In genomic region chr3:157905885-157906284, GRCh38 we compare ENCODE assay signal across 30 cellular contexts.
DNase-seq lines count a peak whose midpoint lies in the region; ATAC-seq, FAIRE-seq and TF ChIP-seq lines count a peak whose summit lies in the region.
"Had no signal": no experiment of that assay in that cellular context is flagged by ENCODE, and none has a peak within 500 bp of the region (broad histone marks: within the 10 kb centered on the region; RNA-seq: fewer than 3 reads in every experiment).

No MANE protein-coding gene starts in this region.

- no peaks in the 10 kb centered on the region for H3K27me3 ChIP-seq in GM23338 (ENCODE audit: insufficient read depth)
- no peaks in the 10 kb centered on the region for H3K27me3 ChIP-seq in K562 (ENCODE audit: control insufficient read depth in 2 of 2, insufficient read depth in 2 of 2, low read length in 2 of 2)
- H3K27me3 ChIP-seq: BE2C; BLaER1; BLaER1 treated with 17β-estradiol and CSF1 and Interleukin-3, amounts not matched to agents 10 nM and 100 nM had no signal

- peaks cover 4% of the 10 kb centered on the region; the same call in 1 of the 3 replicates for H3K9me3 Mint-ChIP-seq in GM23338
- peaks cover 16% of the 10 kb centered on the region for H3K9me3 Mint-ChIP-seq in activated naive CD8-positive, alpha-beta T cell treated with anti-CD3 and anti-CD28 coated beads for 36 hours

- TF ChIP-seq POLR2A in K562 (conservative IDR thresholded peaks at IDR 0.05), result no peak

- H3K27me3 Mint-ChIP-seq in GM23338 (ENCODE audit: insufficient read depth, low read depth, poor library complexity), result peaks cover 2% of the 10 kb centered on the region
- no peaks in the 10 kb centered on the region for H3K27me3 Mint-ChIP-seq in activated naive CD8-positive, alpha-beta T cell treated with anti-CD3 and anti-CD28 coated beads for 36 hours
- H3K27me3 Mint-ChIP-seq: B cell; CD4-positive, alpha-beta T cell; CD4-positive, CD25-positive, alpha-beta regulatory T cell had no signal

- no peaks in the 10 kb centered on the region for H3F3A ChIP-seq in GM23338 (replicated peaks; ENCODE audit: low read depth)

- intact Hi-C loops in K562 (cut with micrococcal nuclease), result no loop called here

- H3K4me3 ChIP-seq in GM23338 (no peak overlapping the region), K562 (no peak overlapping the region)
- H3K4me3 ChIP-seq: A549; BLaER1; BLaER1 treated with 17β-estradiol and CSF1 and Interleukin-3, amounts not matched to agents 10 nM and 100 nM had no signal

- DNase-seq in GM23338 (ENCODE audit: low spot score), result no peak
- DNase-seq in K562 (ENCODE audit: extremely low read depth in 1 of 4, low spot score in 3 of 4), result no peak
- DNase-seq in activated naive CD8-positive, alpha-beta T cell treated with anti-CD3 and anti-CD28 coated beads for 36 hours, result no peak
- DNase-seq in dermis blood vessel endothelial cell, result no peak
- DNase-seq: 8988T; AML-193; BE2C; C1 segment of cervical spinal cord; Caco-2; Calu3; CD4-positive, alpha-beta memory T cell; CD4-positive, alpha-beta T cell; CD4-positive, CD25-positive, alpha-beta regulatory T cell; CD8-positive, alpha-beta memory T cell; CD8-positive, alpha-beta T cell; COR-L47; DMS 273 treated with DMSO at 0.1 percent for 48 hours; DMS153; DMS79; DMS79 treated with DMSO at 0.1 percent for 48 hours; DND-41 had no signal

- CTCF ChIA-PET in K562 (lab: Yijun Ruan, JAX; ENCODE audit: low intra/inter-chr PET ratio), result no interaction called here

- H3K9me2 ChIP-seq in GM23338 (ENCODE audit: insufficient read depth), result no peaks in the 10 kb centered on the region; the same call in 1 of the 2 replicates

- in situ Hi-C loops in K562 (cut with MboI), result no loop called here

- H3K27ac ChIP-seq in GM23338 (ENCODE audit: low read depth) (no peak overlapping the region), K562 (ENCODE audit: extremely low read depth, low read depth, low read length) (no peak overlapping the region)
- H3K27ac ChIP-seq: 22Rv1; A549; BLaER1; BLaER1 treated with 17β-estradiol and CSF1 and Interleukin-3, amounts not matched to agents 10 nM and 100 nM; C4-2B had no signal

- no TSS peak for BruUV-seq in K562 (replicated peaks; lab: Mats Ljungman, UMichigan)

- H3K4me2 ChIP-seq in GM23338 (no peak overlapping the region), K562 (ENCODE audit: insufficient read depth, low read length) (no peak overlapping the region)
- H3K4me2 ChIP-seq: A549; BLaER1; BLaER1 treated with 17β-estradiol and CSF1 and Interleukin-3, amounts not matched to agents 10 nM and 100 nM had no signal

- H3K9me1 ChIP-seq in K562 (ENCODE audit: control insufficient read depth, insufficient read depth, low read length), result no peaks in the 10 kb centered on the region

- H3K4me1 ChIP-seq in GM23338 (ENCODE audit: insufficient read depth) (no peaks in the 10 kb centered on the region), K562 (replicated peaks in 1 of 2; ENCODE audit: control insufficient read depth in 2 of 2, insufficient read depth in 2 of 2, low read length in 2 of 2) (no peaks in the 10 kb centered on the region)
- H3K4me1 ChIP-seq: A549; BE2C; BLaER1; BLaER1 treated with 17β-estradiol and CSF1 and Interleukin-3, amounts not matched to agents 10 nM and 100 nM; Caco-2 had no signal

- H3K4me3 Mint-ChIP-seq in GM23338, result no peak overlapping the region
- no peak overlapping the region for H3K4me3 Mint-ChIP-seq in activated naive CD8-positive, alpha-beta T cell treated with anti-CD3 and anti-CD28 coated beads for 36 hours
- H3K4me3 Mint-ChIP-seq: B cell; CD14-positive monocyte; CD4-positive, alpha-beta memory T cell; CD4-positive, alpha-beta T cell; CD4-positive, CD25-positive, alpha-beta regulatory T cell; CD8-positive, alpha-beta memory T cell; CD8-positive, alpha-beta T cell had no signal

- H3K27ac Mint-ChIP-seq in GM23338, result no peak overlapping the region
- no peak overlapping the region for H3K27ac Mint-ChIP-seq in activated naive CD8-positive, alpha-beta T cell treated with anti-CD3 and anti-CD28 coated beads for 36 hours
- H3K27ac Mint-ChIP-seq: B cell; CD14-positive monocyte; CD4-positive, alpha-beta memory T cell; CD4-positive, alpha-beta T cell; CD4-positive, CD25-positive, alpha-beta regulatory T cell; CD8-positive, alpha-beta memory T cell; CD8-positive, alpha-beta T cell had no signal

- TF ChIP-seq RAD21 in K562 (CRISPR knock-in tag; conservative IDR thresholded peaks at IDR 0.05 in 1 of 2, IDR thresholded peaks at IDR 0.05 in 1 of 2), result no peak

- H4K20me1 ChIP-seq in GM23338 (replicated peaks; ENCODE audit: insufficient read depth), result no peaks in the 10 kb centered on the region
- no peaks in the 10 kb centered on the region for H4K20me1 ChIP-seq in K562 (replicated peaks; ENCODE audit: control insufficient read depth, insufficient read depth, low read length)
- H4K20me1 ChIP-seq: BLaER1; BLaER1 treated with 17β-estradiol and CSF1 and Interleukin-3, amounts not matched to agents 10 nM and 100 nM had no signal

- no peak for TF ChIP-seq EP300 in K562 (IDR thresholded peaks at IDR 0.05; ENCODE audit: low read length)

- no peaks in the 10 kb centered on the region for H3K36me3 ChIP-seq in GM23338 (ENCODE audit: insufficient read depth)
- H3K36me3 ChIP-seq in K562 (ENCODE audit: control insufficient read depth, insufficient read depth, low read length), result no peaks in the 10 kb centered on the region
- H3K36me3 ChIP-seq: BE2C; BLaER1; BLaER1 treated with 17β-estradiol and CSF1 and Interleukin-3, amounts not matched to agents 10 nM and 100 nM had no signal

- TF ChIP-seq CTCF in GM23338 (conservative IDR thresholded peaks at IDR 0.05; ENCODE audit: low read depth in 2 of 2) (no peak), K562 (IDR thresholded peaks at IDR 0.05 in 2 of 3, conservative IDR thresholded peaks at IDR 0.05 in 1 of 3; ENCODE audit: insufficient read depth in 2 of 3, low read depth in 1 of 3, low read length in 3 of 3) (no peak)

- ATAC-seq in GM23338, result no peak
- ATAC-seq in K562, result no peak
- ATAC-seq: A549; CD8-positive, alpha-beta T cell had no signal

- no peak overlapping the region for H3K9ac ChIP-seq in K562 (ENCODE audit: insufficient read depth in 1 of 2, low read depth in 2 of 2, low read length in 2 of 2)
- H3K9ac ChIP-seq: BLaER1; BLaER1 treated with 17β-estradiol and CSF1 and Interleukin-3, amounts not matched to agents 10 nM and 100 nM had no signal

- H3K9me3 ChIP-seq in K562 (replicated peaks; ENCODE audit: control insufficient read depth, insufficient read depth, low read depth, low read length), result no peaks in the 10 kb centered on the region
- H3K9me3 ChIP-seq: A549, BLaER1, Caco-2 had no signal

- POLR2A ChIA-PET in K562 (lab: Yijun Ruan, JAX), result no interaction called here

- H2AFZ ChIP-seq in GM23338 (0 out of 2 replicates have a peak overlapping the region, but pooled peaks have one; percentile 59), K562 (ENCODE audit: low read depth, low read length) (no peak overlapping the region)

- H3K36me3 Mint-ChIP-seq in GM23338 (ENCODE audit: low read depth), result no peaks in the 10 kb centered on the region
- H3K36me3 Mint-ChIP-seq in activated naive CD8-positive, alpha-beta T cell treated with anti-CD3 and anti-CD28 coated beads for 36 hours, result no peaks in the 10 kb centered on the region
- H3K36me3 Mint-ChIP-seq: CD14-positive monocyte; CD4-positive, alpha-beta memory T cell; CD4-positive, CD25-positive, alpha-beta regulatory T cell; CD8-positive, alpha-beta memory T cell; CD8-positive, alpha-beta T cell had no signal

- no peak for FAIRE-seq in K562 (lab: Jason Lieb, UNC)
- FAIRE-seq: A204.1, A549, D721Med had no signal

- H3K79me2 ChIP-seq in GM23338 (replicated peaks; ENCODE audit: insufficient read depth) (no peaks in the 10 kb centered on the region), K562 (ENCODE audit: control insufficient read depth, insufficient read depth, low read length) (no peaks in the 10 kb centered on the region)

- 0% methylated on average over 1 of the region's 1 CpG for WGBS in K562 (ENCODE audit: insufficient coverage, low coverage, missing lambda C conversion rate)

- peaks cover 8% of the 10 kb centered on the region; the same call in 2 of the 3 replicates for H3K4me1 Mint-ChIP-seq in GM23338
- no peaks in the 10 kb centered on the region for H3K4me1 Mint-ChIP-seq in activated naive CD8-positive, alpha-beta T cell treated with anti-CD3 and anti-CD28 coated beads for 36 hours
- H3K4me1 Mint-ChIP-seq: B cell; CD14-positive monocyte; CD4-positive, alpha-beta memory T cell; CD4-positive, CD25-positive, alpha-beta regulatory T cell; CD8-positive, alpha-beta memory T cell had no signal

TF ChIP-seq in GM23338, 12 proteins besides CTCF, POLR2A, EP300 and RAD21 (continues in another document):
- no peak for TF ChIP-seq NANOG (IDR thresholded peaks at IDR 0.05; ENCODE audit: borderline replicate concordance)
- TF ChIP-seq CREB1 (CRISPR knock-in tag; IDR thresholded peaks at IDR 0.05; ENCODE audit: low read depth), result no peak
- no peak for TF ChIP-seq POLR2AphosphoS5 (IDR thresholded peaks at IDR 0.05; ENCODE audit: low read depth)
- no peak for TF ChIP-seq ZNF331 (CRISPR knock-in tag; IDR thresholded peaks at IDR 0.05; ENCODE audit: low read depth)
- no peak for TF ChIP-seq JUNB (IDR thresholded peaks at IDR 0.05; ENCODE audit: unreplicated experiment)
- TF ChIP-seq STAT1 (IDR thresholded peaks at IDR 0.05; ENCODE audit: unreplicated experiment), result no peak

TF ChIP-seq in K562, 482 proteins besides CTCF, POLR2A, EP300 and RAD21:
- TF ChIP-seq RBM25 (IDR thresholded peaks at IDR 0.05; ENCODE audit: low read depth, low read length, severe bottlenecking) (peak; percentile 73), ZNF239 (CRISPR knock-in tag; IDR thresholded peaks at IDR 0.05) (peak; percentile 92), PHTF2 (CRISPR knock-in tag; IDR thresholded peaks at IDR 0.05) (no peak), DACH1 (IDR thresholded peaks at IDR 0.05; ENCODE audit: partially characterized antibody) (no peak)
TF ChIP-seq in K562: peak in this region for 2.
